Comparison of ENCODE assay signal across 1 cellular context in the genomic region with DNA sequence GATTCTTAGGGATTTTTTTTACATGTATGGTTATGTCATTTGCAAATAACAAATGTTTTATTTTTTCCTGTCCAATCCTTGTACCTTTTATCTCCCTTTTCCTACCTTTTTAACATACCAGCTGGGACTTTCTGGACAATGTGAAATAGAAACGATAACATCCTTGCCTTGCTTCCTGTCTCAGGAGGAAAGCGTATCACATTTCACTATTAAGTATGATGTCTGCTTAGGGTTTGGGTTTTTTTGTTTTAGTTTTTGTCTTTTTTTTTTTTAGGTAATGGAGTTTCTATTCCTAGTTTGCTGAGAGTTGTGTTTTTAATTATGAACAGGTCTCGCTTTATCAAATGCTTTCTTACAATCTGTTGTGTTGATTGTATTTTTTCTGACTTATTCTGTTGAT.
TF ChIP-seq lines count a peak whose summit lies in the region.

No MANE protein-coding gene starts in this region.

TF ChIP-seq in GM23338, 12 proteins besides CTCF, POLR2A, EP300 and RAD21 (continued from another document):
- TF ChIP-seq, protein P1, sequence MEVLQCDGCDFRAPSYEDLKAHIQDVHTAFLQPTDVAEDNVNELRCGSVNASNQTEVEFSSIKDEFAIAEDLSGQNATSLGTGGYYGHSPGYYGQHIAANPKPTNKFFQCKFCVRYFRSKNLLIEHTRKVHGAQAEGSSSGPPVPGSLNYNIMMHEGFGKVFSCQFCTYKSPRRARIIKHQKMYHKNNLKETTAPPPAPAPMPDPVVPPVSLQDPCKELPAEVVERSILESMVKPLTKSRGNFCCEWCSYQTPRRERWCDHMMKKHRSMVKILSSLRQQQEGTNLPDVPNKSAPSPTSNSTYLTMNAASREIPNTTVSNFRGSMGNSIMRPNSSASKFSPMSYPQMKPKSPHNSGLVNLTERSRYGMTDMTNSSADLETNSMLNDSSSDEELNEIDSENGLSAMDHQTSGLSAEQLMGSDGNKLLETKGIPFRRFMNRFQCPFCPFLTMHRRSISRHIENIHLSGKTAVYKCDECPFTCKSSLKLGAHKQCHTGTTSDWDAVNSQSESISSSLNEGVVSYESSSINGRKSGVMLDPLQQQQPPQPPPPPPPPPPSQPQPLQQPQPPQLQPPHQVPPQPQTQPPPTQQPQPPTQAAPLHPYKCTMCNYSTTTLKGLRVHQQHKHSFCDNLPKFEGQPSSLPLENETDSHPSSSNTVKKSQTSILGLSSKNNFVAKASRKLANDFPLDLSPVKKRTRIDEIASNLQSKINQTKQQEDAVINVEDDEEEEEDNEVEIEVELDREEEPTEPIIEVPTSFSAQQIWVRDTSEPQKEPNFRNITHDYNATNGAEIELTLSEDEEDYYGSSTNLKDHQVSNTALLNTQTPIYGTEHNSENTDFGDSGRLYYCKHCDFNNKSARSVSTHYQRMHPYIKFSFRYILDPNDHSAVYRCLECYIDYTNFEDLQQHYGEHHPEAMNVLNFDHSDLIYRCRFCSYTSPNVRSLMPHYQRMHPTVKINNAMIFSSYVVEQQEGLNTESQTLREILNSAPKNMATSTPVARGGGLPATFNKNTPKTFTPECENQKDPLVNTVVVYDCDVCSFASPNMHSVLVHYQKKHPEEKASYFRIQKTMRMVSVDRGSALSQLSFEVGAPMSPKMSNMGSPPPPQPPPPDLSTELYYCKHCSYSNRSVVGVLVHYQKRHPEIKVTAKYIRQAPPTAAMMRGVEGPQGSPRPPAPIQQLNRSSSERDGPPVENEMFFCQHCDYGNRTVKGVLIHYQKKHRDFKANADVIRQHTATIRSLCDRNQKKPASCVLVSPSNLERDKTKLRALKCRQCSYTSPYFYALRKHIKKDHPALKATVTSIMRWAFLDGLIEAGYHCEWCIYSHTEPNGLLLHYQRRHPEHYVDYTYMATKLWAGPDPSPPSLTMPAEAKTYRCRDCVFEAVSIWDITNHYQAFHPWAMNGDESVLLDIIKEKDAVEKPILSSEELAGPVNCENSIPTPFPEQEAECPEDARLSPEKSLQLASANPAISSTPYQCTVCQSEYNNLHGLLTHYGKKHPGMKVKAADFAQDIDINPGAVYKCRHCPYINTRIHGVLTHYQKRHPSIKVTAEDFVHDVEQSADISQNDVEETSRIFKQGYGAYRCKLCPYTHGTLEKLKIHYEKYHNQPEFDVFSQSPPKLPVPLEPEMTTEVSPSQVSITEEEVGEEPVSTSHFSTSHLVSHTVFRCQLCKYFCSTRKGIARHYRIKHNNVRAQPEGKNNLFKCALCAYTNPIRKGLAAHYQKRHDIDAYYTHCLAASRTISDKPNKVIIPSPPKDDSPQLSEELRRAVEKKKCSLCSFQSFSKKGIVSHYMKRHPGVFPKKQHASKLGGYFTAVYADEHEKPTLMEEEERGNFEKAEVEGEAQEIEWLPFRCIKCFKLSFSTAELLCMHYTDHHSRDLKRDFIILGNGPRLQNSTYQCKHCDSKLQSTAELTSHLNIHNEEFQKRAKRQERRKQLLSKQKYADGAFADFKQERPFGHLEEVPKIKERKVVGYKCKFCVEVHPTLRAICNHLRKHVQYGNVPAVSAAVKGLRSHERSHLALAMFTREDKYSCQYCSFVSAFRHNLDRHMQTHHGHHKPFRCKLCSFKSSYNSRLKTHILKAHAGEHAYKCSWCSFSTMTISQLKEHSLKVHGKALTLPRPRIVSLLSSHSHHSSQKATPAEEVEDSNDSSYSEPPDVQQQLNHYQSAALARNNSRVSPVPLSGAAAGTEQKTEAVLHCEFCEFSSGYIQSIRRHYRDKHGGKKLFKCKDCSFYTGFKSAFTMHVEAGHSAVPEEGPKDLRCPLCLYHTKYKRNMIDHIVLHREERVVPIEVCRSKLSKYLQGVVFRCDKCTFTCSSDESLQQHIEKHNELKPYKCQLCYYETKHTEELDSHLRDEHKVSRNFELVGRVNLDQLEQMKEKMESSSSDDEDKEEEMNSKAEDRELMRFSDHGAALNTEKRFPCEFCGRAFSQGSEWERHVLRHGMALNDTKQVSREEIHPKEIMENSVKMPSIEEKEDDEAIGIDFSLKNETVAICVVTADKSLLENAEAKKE (CRISPR knock-in tag; IDR thresholded peaks at IDR 0.05), result no peak
- TF ChIP-seq NANOG (IDR thresholded peaks at IDR 0.05; ENCODE audit: borderline replicate concordance) (no peak), EZH2phosphoT487 (IDR thresholded peaks at IDR 0.05; ENCODE audit: unreplicated experiment) (no peak), JUNB (IDR thresholded peaks at IDR 0.05; ENCODE audit: unreplicated experiment) (no peak), ZNF114 (CRISPR knock-in tag; IDR thresholded peaks at IDR 0.05) (no peak)
